Comparison of ENCODE assay signal across 9 cellular contexts in genomic region chr20:21235713-21236445, GRCh38.
DNase-seq lines count a peak whose midpoint lies in the region; ATAC-seq, FAIRE-seq and TF ChIP-seq lines count a peak whose summit lies in the region.
"Had no signal": no experiment of that assay in that cellular context is flagged by ENCODE, and none has a peak within 500 bp of the region (broad histone marks: within the 10 kb centered on the region; RNA-seq: fewer than 3 reads in every experiment).

No MANE protein-coding gene starts in this region.

- no peaks in the 10 kb centered on the region for H4K20me1 ChIP-seq in keratinocyte (ENCODE audit: control insufficient read depth, extremely low read depth, insufficient read depth, low read length)

- no peaks in the 10 kb centered on the region for H3K9me3 ChIP-seq in keratinocyte (ENCODE audit: control insufficient read depth, low read depth, low read length)

- H3K27ac ChIP-seq in keratinocyte (ENCODE audit: control insufficient read depth, insufficient read depth, low read length): no peak overlapping the region

- H3K4me3 ChIP-seq in bronchial epithelial cell (ENCODE audit: low read depth, low read length): no peak overlapping the region
- no peak overlapping the region for H3K4me3 ChIP-seq in keratinocyte (ENCODE audit: control insufficient read depth in 2 of 3, extremely low read depth in 1 of 3, insufficient read depth in 2 of 3, low read depth in 1 of 3, low read length in 3 of 3)

- dilution Hi-C loops in keratinocyte (cut with MboI; ENCODE audit: extremely low pct_ligation_motif_present, low sequenced_read_pairs): no loop called here

- no peaks in the 10 kb centered on the region for H3K27me3 Mint-ChIP-seq in WTC11 (ENCODE audit: low read depth)
- H3K27me3 Mint-ChIP-seq: activated naive CD4-positive, alpha-beta T cell treated with anti-CD3 and anti-CD28 coated beads, Interleukin-2, amount 50 U/mL, for 24 hours had no signal

- ATAC-seq in WTC11 (peak; percentile 82), HG03196 (IDR thresholded peaks at IDR 0.05; ENCODE audit: unreplicated experiment) (no peak)

- no peaks in the 10 kb centered on the region for H3K9me1 ChIP-seq in keratinocyte (ENCODE audit: control insufficient read depth, extremely low read depth, insufficient read depth, low read length)

- no peak for FAIRE-seq in bronchial epithelial cell (lab: Jason Lieb, UNC)
- no peak for FAIRE-seq in keratinocyte (lab: Jason Lieb, UNC)

- H3K4me1 ChIP-seq in keratinocyte (ENCODE audit: control insufficient read depth, extremely low read depth, insufficient read depth, low read length): no peaks in the 10 kb centered on the region

- peak overlapping the region; percentile 54 for H3K4me3 Mint-ChIP-seq in WTC11
- H3K4me3 Mint-ChIP-seq: activated naive CD4-positive, alpha-beta T cell treated with anti-CD3 and anti-CD28 coated beads, Interleukin-2, amount 50 U/mL, for 24 hours had no signal

- H3K79me2 ChIP-seq in keratinocyte (ENCODE audit: control insufficient read depth, insufficient read depth, low read length): no peaks in the 10 kb centered on the region

- H3K27me3 ChIP-seq in bronchial epithelial cell (ENCODE audit: control insufficient read depth, insufficient read depth, low read length) (no peaks in the 10 kb centered on the region), keratinocyte (ENCODE audit: control insufficient read depth, extremely low read depth, insufficient read depth, low read length) (no peaks in the 10 kb centered on the region)

- no peaks in the 10 kb centered on the region for H3K9me3 Mint-ChIP-seq in WTC11
- H3K9me3 Mint-ChIP-seq: activated naive CD4-positive, alpha-beta T cell treated with anti-CD3 and anti-CD28 coated beads, Interleukin-2, amount 50 U/mL, for 24 hours had no signal

- no peak overlapping the region for H3K9ac ChIP-seq in keratinocyte (ENCODE audit: control insufficient read depth, extremely low read depth, insufficient read depth, low read length)

- peaks cover 5% of the 10 kb centered on the region for H3K36me3 Mint-ChIP-seq in WTC11

- peaks cover 33% of the 10 kb centered on the region for H3K4me1 Mint-ChIP-seq in WTC11

- no peak overlapping the region for H2AFZ ChIP-seq in keratinocyte (ENCODE audit: control insufficient read depth, low read length)

- POLR2A ChIA-PET in HEK293T (lab: Yijun Ruan, JAX) (interaction anchor here (0.9 to 1.4 kb wide), 2 partner anchors 263 to 285 kb away, joined by 3 to 6 read pairs; no protein-coding TSS in a partner anchor), WTC11 (lab: Charles Lee) (interaction anchor here (0.9 to 1.3 kb wide), 2 partner anchors 46 to 134 kb away, joined by 4 read pairs; no protein-coding TSS in a partner anchor)

- H3K4me2 ChIP-seq in keratinocyte (ENCODE audit: control insufficient read depth, extremely low read depth, insufficient read depth, low read depth, low read length): peak overlapping the region; percentile 1

- DNase-seq in D341Med (ENCODE audit: low spot score) (peak; percentile 83), HEK293T (ENCODE audit: extremely low spot score) (peak; percentile 59), NCI-H2227 treated with DMSO at 0.1 percent for 48 hours (lab: John Stamatoyannopoulos, UW) (peak; percentile 64), WTC11 (ENCODE audit: low spot score) (peak; percentile 76), bronchial epithelial cell (ENCODE audit: low read depth) (peak; percentile 55), keratinocyte (ENCODE audit: low read depth, low spot score) (no peak)
- peak; percentile 57 to 62 for DNase-seq in stimulated activated CD4-positive, alpha-beta T cell treated with anti-CD3 and anti-CD28 coated beads, Interleukin-1b, Interleukin-23, amount 100 ng/mL, for 4 hours (ENCODE audit: low read depth in 2 of 2)

- H3K36me3 ChIP-seq in bronchial epithelial cell (ENCODE audit: control insufficient read depth, insufficient read depth, low read length): peaks cover 1% of the 10 kb centered on the region
- H3K36me3 ChIP-seq in keratinocyte (ENCODE audit: control insufficient read depth in 2 of 2, extremely low read depth in 1 of 2, insufficient read depth in 2 of 2, low read length in 2 of 2): peaks cover 0 to 1% of the 10 kb centered on the region in 2 experiments

- no peak overlapping the region; the same call in 1 of the 2 replicates for H3K27ac Mint-ChIP-seq in WTC11
- H3K27ac Mint-ChIP-seq: activated naive CD4-positive, alpha-beta T cell treated with anti-CD3 and anti-CD28 coated beads, Interleukin-2, amount 50 U/mL, for 24 hours had no signal

- peak; percentile 93 for TF ChIP-seq CTCF in WTC11 (IDR thresholded peaks at IDR 0.05)
- peak; percentile 96 for TF ChIP-seq CTCF in bronchial epithelial cell (IDR thresholded peaks at IDR 0.05; ENCODE audit: insufficient read depth, low read length, severe bottlenecking)
- TF ChIP-seq CTCF in keratinocyte (optimal IDR thresholded peaks at IDR 0.05 in 1 of 3, IDR thresholded peaks at IDR 0.05 in 1 of 3, conservative IDR thresholded peaks at IDR 0.05 in 1 of 3; ENCODE audit: extremely low read depth in 1 of 3, insufficient read depth in 2 of 3, low read length in 3 of 3): peak; percentile 90 to 98 (median 94)

- CTCF ChIA-PET in HEK293T (lab: Yijun Ruan, JAX): interaction anchor here (0.6 to 3.4 kb wide), 19 partner anchors 75 to 461 kb away, joined by 3 to 28 read pairs (median 4); no protein-coding TSS in a partner anchor
- CTCF ChIA-PET in WTC11 (lab: Charles Lee): interaction anchor here (0.6 to 3.6 kb wide), 76 partner anchors 9 to 1122 kb away, joined by 3 to 75 read pairs (median 6); partner anchors contain the start of genes KIZ and XRN2

TF ChIP-seq in HEK293T, 16 proteins besides CTCF, POLR2A, EP300 and RAD21:
- TF ChIP-seq ELF4 (IDR thresholded peaks at IDR 0.05) (no peak), FOXM1 (IDR thresholded peaks at IDR 0.05; ENCODE audit: borderline replicate concordance) (no peak), NFRKB (IDR thresholded peaks at IDR 0.05) (no peak), SUZ12 (IDR thresholded peaks at IDR 0.05) (no peak), PKNOX1 (IDR thresholded peaks at IDR 0.05) (no peak), ARNT (IDR thresholded peaks at IDR 0.05) (no peak), CTBP1 (IDR thresholded peaks at IDR 0.05; ENCODE audit: borderline replicate concordance) (no peak), ZNF384 (IDR thresholded peaks at IDR 0.05) (no peak), FOXK2 (IDR thresholded peaks at IDR 0.05) (no peak), LEF1 (IDR thresholded peaks at IDR 0.05; ENCODE audit: borderline replicate concordance) (no peak)

TF ChIP-seq in WTC11, 78 proteins besides CTCF, POLR2A, EP300 and RAD21 (continues in another document):
- no peak for TF ChIP-seq ERG (CRISPR knock-in tag; IDR thresholded peaks at IDR 0.05)
- no peak for TF ChIP-seq ATF2 (CRISPR knock-in tag; IDR thresholded peaks at IDR 0.05; ENCODE audit: borderline replicate concordance, low read depth)
- TF ChIP-seq NFE2L1 (CRISPR knock-in tag; IDR thresholded peaks at IDR 0.05): 0 out of 2 replicates have a peak, but pooled peaks have one; percentile 24
- no peak for TF ChIP-seq FOXJ3 (CRISPR knock-in tag; IDR thresholded peaks at IDR 0.05; ENCODE audit: borderline replicate concordance)
- no peak for TF ChIP-seq ZNF281 (CRISPR knock-in tag; IDR thresholded peaks at IDR 0.05)
- TF ChIP-seq TP53 (CRISPR knock-in tag; IDR thresholded peaks at IDR 0.05): no peak
